ENCODE assay signal across 8 cellular contexts in the genomic region with DNA sequence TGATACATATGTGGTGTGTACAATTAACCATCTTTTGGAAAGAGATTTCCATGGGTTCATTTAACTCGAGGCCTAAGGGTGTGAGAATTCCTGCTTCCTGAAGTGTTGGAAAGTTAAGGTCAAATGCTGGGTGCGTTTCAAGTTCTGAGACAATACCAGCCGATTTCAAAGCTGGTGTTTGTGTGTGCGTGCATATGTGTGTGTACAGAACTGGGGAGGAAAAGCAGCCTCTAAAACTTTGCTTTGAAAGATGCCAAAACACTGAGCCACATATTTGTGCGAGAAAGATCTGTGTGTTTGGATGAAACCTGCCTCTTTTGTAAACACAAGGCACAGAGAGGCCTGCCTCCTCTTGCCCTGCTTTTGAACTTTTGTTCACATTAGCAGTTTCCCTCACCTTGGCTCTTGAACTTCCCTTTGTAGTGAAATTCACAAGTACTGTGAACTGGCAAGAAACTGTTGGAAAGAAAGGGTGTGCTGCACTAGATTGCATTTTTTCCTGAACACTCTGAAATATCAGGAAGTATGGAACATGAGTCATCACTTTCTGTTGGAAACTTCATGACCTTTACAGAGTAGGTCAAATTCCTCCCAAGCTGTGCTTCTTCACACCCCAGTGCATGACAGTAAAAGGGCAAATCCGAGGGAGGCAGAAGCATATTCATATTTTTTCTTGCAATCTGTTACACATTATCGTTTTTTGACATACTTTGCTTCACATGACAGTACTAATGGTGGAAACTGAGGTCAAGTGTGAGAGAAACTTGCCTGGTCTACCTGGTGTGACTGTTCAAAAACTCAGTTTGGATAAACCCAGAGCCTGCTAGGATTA. TPM values are rescaled to one million over a fixed set of nuclear protein-coding genes. Genes with fewer than 3 reads are reported as not detected.
A peak's percentile ranks its signal among the peaks of the same experiment; 100 is the strongest.
DNase-seq lines count a peak whose midpoint lies in the region; ATAC-seq lines count a peak whose summit lies in the region.

No MANE protein-coding gene starts in this region.

- peak overlapping the region in 17 of 21 experiments; percentile 2 to 78 (median 52) for H3K27ac ChIP-seq in skin epidermis

- peaks cover 22% of the 10 kb centered on the region for H3K27me3 Mint-ChIP-seq in stimulated activated memory B cell treated with anti-CD40 and anti-IgM and Interleukin-4, amounts not matched to agents 10 μg/mL and 1 μg/mL and 100 μg/mL, for 72 hours

- H3K27ac Mint-ChIP-seq in stimulated activated memory B cell treated with anti-CD40 and anti-IgM and Interleukin-4, amounts not matched to agents 10 μg/mL and 1 μg/mL and 100 μg/mL, for 72 hours, result no peak overlapping the region

- H3K4me3 Mint-ChIP-seq in stimulated activated memory B cell treated with anti-CD40 and anti-IgM and Interleukin-4, amounts not matched to agents 10 μg/mL and 1 μg/mL and 100 μg/mL, for 72 hours, result no peak overlapping the region

- no peak for ATAC-seq in HG02885 (IDR thresholded peaks at IDR 0.05; ENCODE audit: poor library complexity, unreplicated experiment)
- no peak for ATAC-seq in stimulated activated memory B cell treated with anti-CD40 and anti-IgM and Interleukin-4, amounts not matched to agents 10 μg/mL and 1 μg/mL and 100 μg/mL, for 72 hours
- ATAC-seq in GM21737 (IDR thresholded peaks at IDR 0.05; ENCODE audit: unreplicated experiment), result no peak

- H3K36me3 Mint-ChIP-seq in stimulated activated memory B cell treated with anti-CD40 and anti-IgM and Interleukin-4, amounts not matched to agents 10 μg/mL and 1 μg/mL and 100 μg/mL, for 72 hours, result no peaks in the 10 kb centered on the region

- H3K4me3 ChIP-seq in skin epidermis, result no peak overlapping the region

- DNase-seq in H4 (ENCODE audit: low spot score), result peak; percentile 84
- peak; percentile 95 for DNase-seq in amniotic epithelial cell (ENCODE audit: low read depth)
- DNase-seq in hepatic stellate cell (ENCODE audit: low spot score), result peak; percentile 58
- no peak for DNase-seq in stimulated activated CD4-positive, alpha-beta T cell treated with anti-CD3 and anti-CD28 coated beads, Interleukin-4, amount 100 ng/mL, for 4 hours

- no peaks in the 10 kb centered on the region for H3K9me3 Mint-ChIP-seq in stimulated activated memory B cell treated with anti-CD40 and anti-IgM and Interleukin-4, amounts not matched to agents 10 μg/mL and 1 μg/mL and 100 μg/mL, for 72 hours

- H3K4me1 Mint-ChIP-seq in stimulated activated memory B cell treated with anti-CD40 and anti-IgM and Interleukin-4, amounts not matched to agents 10 μg/mL and 1 μg/mL and 100 μg/mL, for 72 hours, result no peaks in the 10 kb centered on the region

RNA-seq across cellular contexts. Expression of a gene that starts 20.0 kb away (rescaled TPM):
- total RNA-seq in H4 (2014; rRNA removed; shearing (Covaris generic)), result 1.4 and 1.9 TPM in 2 replicates

Comparison
In these comparisons a context has a peak if more than half of its experiments do, and no peak if none do; other contexts are left out.
1. DNase-seq: peak in H4 (single experiment), amniotic epithelial cell (single experiment) and hepatic stellate cell (single experiment); none in stimulated activated CD4-positive, alpha-beta T cell treated with anti-CD3 and anti-CD28 coated beads, Interleukin-4, amount 100 ng/mL, for 4 hours (0 of 2).